1 cellular context compared by ENCODE assay signal in genomic region chr1:111739222-111739983, GRCh38.
TF ChIP-seq lines count a peak whose summit lies in the region.

Gene INKA2 (minus strand): TSS chr1:111739395. CDS start chr1:111739242, 153 bp downstream.

TF ChIP-seq in HepG2, 621 proteins besides CTCF, POLR2A, EP300 and RAD21 (continued from another document and continues in another):
- peak; percentile 72; the same call in 1 of the 2 replicates for TF ChIP-seq MLX (CRISPR knock-in tag; IDR thresholded peaks at IDR 0.05)
- TF ChIP-seq THRA (CRISPR knock-in tag; IDR thresholded peaks at IDR 0.05; ENCODE audit: borderline replicate concordance): no peak; the same call in 1 of the 2 replicates
- no peak for TF ChIP-seq ZNF646 (CRISPR knock-in tag; IDR thresholded peaks at IDR 0.05)
- 0 out of 4 replicates have a peak, but pooled peaks of 1 of the 2 experiments have one; percentile 34 for TF ChIP-seq KLF16 (CRISPR knock-in tag; IDR thresholded peaks at IDR 0.05)
- TF ChIP-seq ZNF468 (CRISPR knock-in tag; IDR thresholded peaks at IDR 0.05): no peak
- TF ChIP-seq ZNF44 (CRISPR knock-in tag; IDR thresholded peaks at IDR 0.05): no peak
- peak; percentile 75 for TF ChIP-seq ZNF503 (CRISPR knock-in tag; IDR thresholded peaks at IDR 0.05)
- no peak; the same call in 1 of the 2 replicates for TF ChIP-seq ZNF101 (CRISPR knock-in tag; IDR thresholded peaks at IDR 0.05; ENCODE audit: borderline replicate concordance, low read depth)
- no peak for TF ChIP-seq MAFK (conservative IDR thresholded peaks at IDR 0.05 in 1 of 2, IDR thresholded peaks at IDR 0.05 in 1 of 2; ENCODE audit: low read length in 2 of 2)
- no peak for TF ChIP-seq RFX5 (IDR thresholded peaks at IDR 0.05; ENCODE audit: low read depth, low read length)
- peak; percentile 39; the same call in 1 of the 2 replicates for TF ChIP-seq ZMYM3 (CRISPR knock-in tag; IDR thresholded peaks at IDR 0.05)
- TF ChIP-seq HNRNPL (IDR thresholded peaks at IDR 0.05; ENCODE audit: low read depth, low read length): no peak
- no peak for TF ChIP-seq ZEB1 (IDR thresholded peaks at IDR 0.05; ENCODE audit: insufficient replicate concordance, low read depth)
- TF ChIP-seq GATA4 (IDR thresholded peaks at IDR 0.05; ENCODE audit: borderline replicate concordance, low read depth): peak; percentile 45; the same call in 1 of the 2 replicates
- peak; percentile 94 for TF ChIP-seq TAF1 (CRISPR knock-in tag; IDR thresholded peaks at IDR 0.05)
- no peak for TF ChIP-seq ARID3A (IDR thresholded peaks at IDR 0.05; ENCODE audit: low read depth, low read length)
- TF ChIP-seq NR2F6 (IDR thresholded peaks at IDR 0.05): no peak
- peak; percentile 24; the same call in 1 of the 2 replicates for TF ChIP-seq NR2F6 (CRISPR knock-in tag; IDR thresholded peaks at IDR 0.05)
- TF ChIP-seq HHEX (CRISPR knock-in tag; IDR thresholded peaks at IDR 0.05): no peak
- peak; percentile 93 for TF ChIP-seq TFDP2 (CRISPR knock-in tag; IDR thresholded peaks at IDR 0.05)
- TF ChIP-seq FOXO4 (CRISPR knock-in tag; conservative IDR thresholded peaks at IDR 0.05): no peak
- TF ChIP-seq ZNF691 (CRISPR knock-in tag; IDR thresholded peaks at IDR 0.05; ENCODE audit: borderline replicate concordance, low read depth): no peak
- TF ChIP-seq TBX3 (IDR thresholded peaks at IDR 0.05; ENCODE audit: borderline replicate concordance): no peak
- TF ChIP-seq GRHL1 (CRISPR knock-in tag; conservative IDR thresholded peaks at IDR 0.05): no peak
- TF ChIP-seq RXRA (CRISPR knock-in tag; IDR thresholded peaks at IDR 0.05): peak; percentile 55; the same call in 1 of the 2 replicates
- 0 out of 2 replicates have a peak, but pooled peaks have one; percentile 27 for TF ChIP-seq ISX (CRISPR knock-in tag; conservative IDR thresholded peaks at IDR 0.05)
- no peak for TF ChIP-seq ZHX1 (CRISPR knock-in tag; IDR thresholded peaks at IDR 0.05; ENCODE audit: low read depth)
- TF ChIP-seq ZMAT5 (CRISPR knock-in tag; IDR thresholded peaks at IDR 0.05; ENCODE audit: borderline replicate concordance, low read depth): no peak
- peak; percentile 86 for TF ChIP-seq KLF15 (CRISPR knock-in tag; IDR thresholded peaks at IDR 0.05; ENCODE audit: borderline replicate concordance)
- TF ChIP-seq ZKSCAN1 (IDR thresholded peaks at IDR 0.05; ENCODE audit: low read length): no peak
- TF ChIP-seq HMG20B (CRISPR knock-in tag; conservative IDR thresholded peaks at IDR 0.05): peak; percentile 86
- peak; percentile 79; the same call in 1 of the 2 replicates for TF ChIP-seq MEIS2 (CRISPR knock-in tag; IDR thresholded peaks at IDR 0.05)
- peak; percentile 77; the same call in 1 of the 2 replicates for TF ChIP-seq ZBTB25 (CRISPR knock-in tag; IDR thresholded peaks at IDR 0.05)
